16 cellular contexts compared by ENCODE assay signal in genomic region chr20:49786226-49786625, GRCh38. TPM values are rescaled to one million over a fixed set of nuclear protein-coding genes. Genes with fewer than 3 reads are reported as not detected.
A peak's percentile ranks its signal among the peaks of the same experiment; 100 is the strongest.
DNase-seq lines count a peak whose midpoint lies in the region; ATAC-seq, FAIRE-seq and TF ChIP-seq lines count a peak whose summit lies in the region.
"Had no signal": no experiment of that assay in that cellular context is flagged by ENCODE, and none has a peak within 500 bp of the region (broad histone marks: within the 10 kb centered on the region; RNA-seq: fewer than 3 reads in every experiment).

No MANE protein-coding gene starts in this region.

- H3K4me2 ChIP-seq in GM12878 (ENCODE audit: control insufficient read depth, insufficient read depth), result peak overlapping the region; percentile 100

- H3K4me3 ChIP-seq in GM12865 (ENCODE audit: low read depth, low read length) (peak overlapping the region; percentile 49), GM12878 (peak overlapping the region; percentile 56; the same call in 1 of the 2 replicates)
- H3K4me3 ChIP-seq: breast epithelium, pancreas had no signal

- H4K20me1 ChIP-seq in GM12878 (ENCODE audit: control insufficient read depth, insufficient read depth), result no peaks in the 10 kb centered on the region

- H2AFZ ChIP-seq in GM12878 (ENCODE audit: control insufficient read depth, low read depth, low read length), result peak overlapping the region; percentile 69

- no peaks in the 10 kb centered on the region for H3K9me3 Mint-ChIP-seq in effector memory CD8-positive, alpha-beta T cell
- H3K9me3 Mint-ChIP-seq: activated T-helper 17 cell treated with anti-CD3 and anti-CD28 coated beads, Interleukin-2, amount 50 U/mL, for 72 hours had no signal

- no peak for TF ChIP-seq EP300 in GM12878 (IDR thresholded peaks at IDR 0.05; ENCODE audit: borderline replicate concordance in 1 of 2, control insufficient read depth in 1 of 2, low read depth in 2 of 2, low read length in 2 of 2)

- CTCF ChIA-PET in GM12878 (lab: Yijun Ruan, JAX), result interaction anchor here (0.7 to 2.4 kb wide), 9 partner anchors 10 to 252 kb away, joined by 3 to 17 read pairs (median 5); no protein-coding TSS in a partner anchor

- H3K4me1 Mint-ChIP-seq in effector memory CD8-positive, alpha-beta T cell (ENCODE audit: low read depth in 2 of 2), result peaks cover 0 to 4% of the 10 kb centered on the region in 2 donors
- H3K4me1 Mint-ChIP-seq: activated T-helper 17 cell treated with anti-CD3 and anti-CD28 coated beads, Interleukin-2, amount 50 U/mL, for 72 hours had no signal

- H3K27me3 Mint-ChIP-seq in effector memory CD8-positive, alpha-beta T cell, result no peaks in the 10 kb centered on the region
- H3K27me3 Mint-ChIP-seq: activated T-helper 17 cell treated with anti-CD3 and anti-CD28 coated beads, Interleukin-2, amount 50 U/mL, for 72 hours had no signal

- no peaks in the 10 kb centered on the region for H3K36me3 ChIP-seq in GM12878 (ENCODE audit: control insufficient read depth in 2 of 2, insufficient read depth in 2 of 2, low read length in 1 of 2)
- H3K36me3 ChIP-seq: breast epithelium, pancreas had no signal

- POLR2A ChIA-PET in GM12878 (lab: Charles Lee), result interaction anchor here (0.6 to 6.5 kb wide), 4 partner anchors 9 to 79 kb away, joined by 3 to 34 read pairs (median 6); no protein-coding TSS in a partner anchor

- TF ChIP-seq POLR2A in GM12878 (IDR thresholded peaks at IDR 0.05; ENCODE audit: low read depth, low read length) (no peak), GM12892 (IDR thresholded peaks at IDR 0.05; ENCODE audit: low read depth, low read length) (no peak)

- peak overlapping the region; percentile 56; the same call in 1 of the 2 replicates for H3K9ac ChIP-seq in GM12878 (ENCODE audit: control insufficient read depth, insufficient read depth, low read length)

- DNase-seq in GM12865 (ENCODE audit: low read depth) (peak; percentile 61), GM12878 (ENCODE audit: low read depth, low spot score) (peak; percentile 32), superior temporal gyrus (ENCODE audit: extremely low spot score) (no peak), GM12892 (ENCODE audit: insufficient read length) (no peak), DMS114 treated with DMSO at 0.1 percent for 48 hours (lab: John Stamatoyannopoulos, UW; ENCODE audit: unreplicated experiment) (no peak)
- no peak for DNase-seq in effector memory CD8-positive, alpha-beta T cell
- DNase-seq: activated CD4-positive, CD25-positive, alpha-beta regulatory T cell treated with anti-CD3 and anti-CD28 coated beads, Interleukin-2, amount 50 U/mL, for 72 hours; NCI-H1105 treated with DMSO at 0.1 percent for 48 hours; NCI-H510A; pancreas; SHP77 treated with DMSO at 0.1 percent for 48 hours had no signal

- no peaks in the 10 kb centered on the region for H3K9me3 ChIP-seq in GM12878 (replicated peaks; ENCODE audit: control insufficient read depth, insufficient read depth, low read length)
- H3K9me3 ChIP-seq: breast epithelium, pancreas had no signal

- intact Hi-C loops in GM12878 (cut with micrococcal nuclease; ENCODE audit: unreplicated experiment), result loop anchor here (1.0 kb wide), 1 partner anchor 35 kb away; no protein-coding TSS in a partner anchor

- no peak overlapping the region for H3K4me3 Mint-ChIP-seq in effector memory CD8-positive, alpha-beta T cell
- H3K4me3 Mint-ChIP-seq: activated T-helper 17 cell treated with anti-CD3 and anti-CD28 coated beads, Interleukin-2, amount 50 U/mL, for 72 hours had no signal

- no peak for FAIRE-seq in GM12878 (lab: Jason Lieb, UNC)
- no peak for FAIRE-seq in GM12892 (lab: Jason Lieb, UNC)
- FAIRE-seq: pancreas had no signal

- peaks cover 4% of the 10 kb centered on the region for H3K36me3 Mint-ChIP-seq in effector memory CD8-positive, alpha-beta T cell (ENCODE audit: insufficient read depth)

- WGBS in GM12878 (ENCODE audit: insufficient coverage, insufficient replicate concordance, low lambda C conversion rate, missing lambda C conversion rate), result 7% methylated on average over 7 of the region's 11 CpGs

- RAD21 ChIA-PET in GM12878 (lab: Charles Lee; ENCODE audit: unreplicated experiment), result interaction anchor here (0.6 to 3.4 kb wide), 13 partner anchors 10 to 176 kb away, joined by 3 to 22 read pairs (median 5); no protein-coding TSS in a partner anchor

- TF ChIP-seq CTCF in GM12865 (IDR thresholded peaks at IDR 0.05; ENCODE audit: insufficient read depth, low read depth, low read length, missing control alignments), result no peak
- no peak for TF ChIP-seq CTCF in GM12878 (IDR thresholded peaks at IDR 0.05 in 2 of 3, conservative IDR thresholded peaks at IDR 0.05 in 1 of 3; ENCODE audit: control insufficient read depth in 2 of 3, extremely low read depth in 1 of 3, insufficient read depth in 1 of 3, low read depth in 3 of 3, low read length in 3 of 3)

- no peaks in the 10 kb centered on the region for H3K79me2 ChIP-seq in GM12878 (ENCODE audit: control insufficient read depth, insufficient read depth, low read length)

- BruUV-seq in GM12878 (replicated peaks; lab: Mats Ljungman, UMichigan), result no TSS peak

- in situ Hi-C loops in GM12878 (cut with MboI), result no loop called here

- no peak overlapping the region for H3K27ac Mint-ChIP-seq in effector memory CD8-positive, alpha-beta T cell
- H3K27ac Mint-ChIP-seq: activated T-helper 17 cell treated with anti-CD3 and anti-CD28 coated beads, Interleukin-2, amount 50 U/mL, for 72 hours had no signal

- no peaks in the 10 kb centered on the region for H3K27me3 ChIP-seq in GM12878 (replicated peaks in 1 of 2; ENCODE audit: control insufficient read depth in 2 of 2, insufficient read depth in 2 of 2, low read length in 1 of 2)
- H3K27me3 ChIP-seq: breast epithelium, pancreas had no signal

- SMC1A ChIA-PET in GM12878 (lab: Charles Lee; ENCODE audit: uncharacterized antibody, unreplicated experiment), result interaction anchor here (0.7 to 2.5 kb wide), 12 partner anchors 10 to 156 kb away, joined by 3 to 24 read pairs (median 4); no protein-coding TSS in a partner anchor

- H3K4me1 ChIP-seq in GM12878 (ENCODE audit: control insufficient read depth, insufficient read depth, low read length), result peaks cover 22% of the 10 kb centered on the region
- H3K4me1 ChIP-seq: breast epithelium, pancreas had no signal

- peak overlapping the region; percentile 69 for H3K27ac ChIP-seq in GM12878 (ENCODE audit: control insufficient read depth, insufficient read depth)
- H3K27ac ChIP-seq: breast epithelium, C4-2B, pancreas had no signal

- no peak for TF ChIP-seq RAD21 in GM12878 (IDR thresholded peaks at IDR 0.05; ENCODE audit: insufficient read depth, low read depth, low read length)

- ATAC-seq in GM21381 (IDR thresholded peaks at IDR 0.05; ENCODE audit: unreplicated experiment) (peak; percentile 29), HG03196 (IDR thresholded peaks at IDR 0.05; ENCODE audit: unreplicated experiment) (peak; percentile 26), GM12878 (peak; percentile 66)
- no peak for ATAC-seq in effector memory CD8-positive, alpha-beta T cell (replicated peaks)
- ATAC-seq: activated T-helper 17 cell treated with anti-CD3 and anti-CD28 coated beads, Interleukin-2, amount 50 U/mL, for 72 hours had no signal

TF ChIP-seq in GM12878, 131 proteins besides CTCF, POLR2A, EP300 and RAD21:
- TF ChIP-seq BRCA1 (IDR thresholded peaks at IDR 0.05; ENCODE audit: low read depth, low read length) (no peak), ATF2 (IDR thresholded peaks at IDR 0.05; ENCODE audit: low read length) (peak; percentile 5; the same call in 1 of the 2 replicates)

RNA-seq across cellular contexts. Expression of gene SLC9A8, which starts 26.4 kb away (rescaled TPM):
- total RNA-seq in GM12878 (2013; cell fraction: nucleolus; rRNA removed), result 52.8 and 65.8 TPM in 2 replicates
- 11.7 and 15.5 TPM in 2 replicates for total RNA-seq in GM12878 (2014; rRNA removed)
- 7.8 and 8.8 TPM in 2 replicates for total RNA-seq in GM12878 (2014; rRNA removed; fragmentation: Illumina TruSeq; extraction: Trizol)
- 11.5 and 11.8 TPM in 2 replicates for total RNA-seq in GM12878 (2021)
- 4.4 TPM for polyA plus RNA-seq in GM12878 (2011; ENCODE audit: low read depth)
- polyA plus RNA-seq in GM12878 (2011; rRNA removed), result 3.0 and 5.1 TPM in 2 replicates
- polyA plus RNA-seq in GM12878 (2011; cell fraction: cytosol; rRNA removed), result 4.5 TPM in 2 replicates
- 23.5 and 26.3 TPM in 2 replicates for polyA plus RNA-seq in GM12878 (2011; cell fraction: nucleus; rRNA removed)
- polyA plus RNA-seq in GM12878 (2012), result 7.2 and 8.6 TPM in 2 replicates
- 6.5 and 8.2 TPM in 2 replicates for polyA plus RNA-seq in GM12878 (2014; fragmentation: Illumina TruSeq; extraction: Trizol)
- polyA plus RNA-seq in GM12878 (2014; fragmentation: Nextera tagmentation; extraction: Ambion mirVana), result under 1 TPM; 0.40 to 0.53 TPM
- 8.9 and 9.5 TPM in 2 replicates for polyA plus RNA-seq in GM12878 (2014; rRNA removed)
- polyA plus RNA-seq in GM12878 (2016; fragmentation: Nextera tagmentation; extraction: Ambion mirVana), result 1 to 10 TPM; 4.7 to 4.9 TPM
- polyA minus RNA-seq in GM12878 (2011; rRNA and poly(A)+ RNA removed), result 36.6 and 38.0 TPM in 2 replicates
- polyA minus RNA-seq in GM12878 (2011; cell fraction: cytosol; rRNA and poly(A)+ RNA removed), result 1.6 and 1.9 TPM in 2 replicates
- 29.6 and 48.5 TPM in 2 replicates for polyA minus RNA-seq in GM12878 (2011; cell fraction: nucleus; rRNA and poly(A)+ RNA removed)
- polyA plus RNA-seq in GM12892 (2012; ENCODE audit: missing spikeins), result 5.0 TPM

Comparison
In these comparisons a context has a peak if more than half of its experiments do, and no peak if none do; other contexts are left out.
1. DNase-seq: peak in GM12865 (single experiment) and GM12878 (single experiment); none in superior temporal gyrus (single experiment), effector memory CD8-positive, alpha-beta T cell (0 of 3), GM12892 (single experiment) and DMS114 treated with DMSO at 0.1 percent for 48 hours (single experiment).